Comparison of ENCODE assay signal across 28 cellular contexts in genomic region chr12:17652436-17652835, GRCh38.
"Had no signal": no experiment of that assay in that cellular context is flagged by ENCODE, and none has a peak within 500 bp of the region (broad histone marks: within the 10 kb centered on the region; RNA-seq: fewer than 3 reads in every experiment).

No MANE protein-coding gene starts in this region.

- H3K4me3 ChIP-seq: coronary artery, dorsolateral prefrontal cortex, esophagus squamous epithelium, gastroesophageal sphincter had no signal

- H3K27ac Mint-ChIP-seq: activated CD4-positive, alpha-beta memory T cell treated with anti-CD3 and anti-CD28 coated beads for 36 hours; activated CD4-positive, alpha-beta T cell treated with anti-CD3 and anti-CD28 coated beads for 36 hours; activated CD4-positive, alpha-beta T cell treated with anti-CD3 and anti-CD28 coated beads, Interleukin-2, amount 10 ng/mL, durations not matched to agents 24 days and 14 days; activated naive CD8-positive, alpha-beta T cell; activated T-helper 17 cell treated with anti-CD3 and anti-CD28 coated beads, Interleukin-2, amount 50 U/mL, for 72 hours; dendritic cell treated with granulocyte-macrophage colony-stimulating factor and Interleukin-4, amounts not matched to agents 40 ng/mL and 50 ng/mL, for 4 days; endodermal cell had no signal

- H3K36me3 Mint-ChIP-seq: activated CD4-positive, alpha-beta memory T cell treated with anti-CD3 and anti-CD28 coated beads for 36 hours; activated naive CD8-positive, alpha-beta T cell had no signal

- H3K27me3 ChIP-seq: brain microvascular endothelial cell, dorsolateral prefrontal cortex, esophagus squamous epithelium, gastroesophageal sphincter had no signal

- H3K27ac ChIP-seq: brain microvascular endothelial cell, coronary artery, dorsolateral prefrontal cortex, esophagus squamous epithelium, gastroesophageal sphincter had no signal

- ATAC-seq: activated CD4-positive, alpha-beta T cell treated with anti-CD3 and anti-CD28 coated beads for 36 hours; activated T-cell treated with anti-CD3 and anti-CD28 coated beads, Interleukin-2, amount 50 U/mL, for 4 hours; activated T-helper 17 cell treated with anti-CD3 and anti-CD28 coated beads, Interleukin-2, amount 50 U/mL, for 72 hours; gastroesophageal sphincter had no signal

- H3K4me3 Mint-ChIP-seq: activated CD4-positive, alpha-beta memory T cell treated with anti-CD3 and anti-CD28 coated beads for 36 hours; activated CD4-positive, alpha-beta T cell treated with anti-CD3 and anti-CD28 coated beads for 36 hours; activated CD4-positive, alpha-beta T cell treated with anti-CD3 and anti-CD28 coated beads, Interleukin-2, amount 10 ng/mL, durations not matched to agents 24 days and 14 days; activated naive CD8-positive, alpha-beta T cell; activated T-cell treated with anti-CD3 and anti-CD28 coated beads, Interleukin-2, amount 50 U/mL, for 4 hours; activated T-helper 17 cell treated with anti-CD3 and anti-CD28 coated beads, Interleukin-2, amount 50 U/mL, for 72 hours; central memory CD8-positive, alpha-beta T cell; dendritic cell treated with granulocyte-macrophage colony-stimulating factor and Interleukin-4, amounts not matched to agents 40 ng/mL and 50 ng/mL, for 4 days; endodermal cell had no signal

- H3K9me3 Mint-ChIP-seq: activated CD4-positive, alpha-beta memory T cell treated with anti-CD3 and anti-CD28 coated beads for 36 hours; activated CD4-positive, alpha-beta T cell treated with anti-CD3 and anti-CD28 coated beads, Interleukin-2, amount 10 ng/mL, durations not matched to agents 24 days and 14 days; activated T-cell treated with anti-CD3 and anti-CD28 coated beads, Interleukin-2, amount 50 U/mL, for 4 hours; activated T-helper 17 cell treated with anti-CD3 and anti-CD28 coated beads, Interleukin-2, amount 50 U/mL, for 72 hours; central memory CD8-positive, alpha-beta T cell; dendritic cell treated with granulocyte-macrophage colony-stimulating factor and Interleukin-4, amounts not matched to agents 40 ng/mL and 50 ng/mL, for 4 days had no signal

- H3K9me3 ChIP-seq: esophagus squamous epithelium, gastroesophageal sphincter had no signal

- H3K4me1 Mint-ChIP-seq: activated CD4-positive, alpha-beta T cell treated with anti-CD3 and anti-CD28 coated beads for 36 hours; activated CD4-positive, alpha-beta T cell treated with anti-CD3 and anti-CD28 coated beads, Interleukin-2, amount 10 ng/mL, durations not matched to agents 24 days and 14 days; activated T-helper 17 cell treated with anti-CD3 and anti-CD28 coated beads, Interleukin-2, amount 50 U/mL, for 72 hours; central memory CD8-positive, alpha-beta T cell; endodermal cell had no signal

- H3K27me3 Mint-ChIP-seq: activated CD4-positive, alpha-beta memory T cell treated with anti-CD3 and anti-CD28 coated beads for 36 hours; activated CD4-positive, alpha-beta T cell treated with anti-CD3 and anti-CD28 coated beads for 36 hours; activated CD4-positive, alpha-beta T cell treated with anti-CD3 and anti-CD28 coated beads, Interleukin-2, amount 10 ng/mL, durations not matched to agents 24 days and 14 days; activated naive CD8-positive, alpha-beta T cell; activated T-helper 17 cell treated with anti-CD3 and anti-CD28 coated beads, Interleukin-2, amount 50 U/mL, for 72 hours; central memory CD8-positive, alpha-beta T cell; dendritic cell treated with granulocyte-macrophage colony-stimulating factor and Interleukin-4, amounts not matched to agents 40 ng/mL and 50 ng/mL, for 4 days had no signal

- DNase-seq: activated CD4-positive, alpha-beta memory T cell treated with anti-CD3 and anti-CD28 coated beads for 36 hours; activated CD4-positive, alpha-beta T cell treated with anti-CD3 and anti-CD28 coated beads for 36 hours; activated CD4-positive, alpha-beta T cell treated with anti-CD3 and anti-CD28 coated beads, Interleukin-2, amount 10 ng/mL, durations not matched to agents 24 days and 14 days; activated CD4-positive, CD25-positive, alpha-beta regulatory T cell; activated CD4-positive, CD25-positive, alpha-beta regulatory T cell treated with anti-CD3 and anti-CD28 coated beads, Interleukin-2, amount 50 U/mL, for 72 hours; activated CD8-positive, alpha-beta memory T cell treated with anti-CD3 and anti-CD28 coated beads, Interleukin-2, amount 50 U/mL, for 48 hours; activated effector memory CD4-positive, alpha-beta T cell treated with Interleukin-2 at 50 U/mL for 16 hours; activated gamma-delta T cell treated with Interleukin-2 at 50 U/mL for 16 hours; activated naive CD4-positive, alpha-beta T cell treated with anti-CD3 and anti-CD28 coated beads, Interleukin-2, amount 50 U/mL, for 16 hours; activated naive CD4-positive, alpha-beta T cell treated with Interleukin-2 at 50 U/mL for 16 hours; activated T-cell treated with anti-CD3 and anti-CD28 coated beads for 4 hours; activated T-cell treated with anti-CD3 and anti-CD28 coated beads, Interleukin-2, amount 50 U/mL, for 4 hours; amniotic stem cell; anterior cingulate cortex; brain microvascular endothelial cell; dorsolateral prefrontal cortex; effector memory CD4-positive, alpha-beta T cell; endodermal cell; esophagus squamous epithelium; foreskin melanocyte; head of caudate nucleus; T-helper 2 cell had no signal

- H3K36me3 ChIP-seq: brain microvascular endothelial cell, esophagus squamous epithelium, gastroesophageal sphincter had no signal

- H3K4me1 ChIP-seq: esophagus squamous epithelium, gastroesophageal sphincter had no signal
